Comparison of ENCODE assay signal across 14 cellular contexts in the genomic region with DNA sequence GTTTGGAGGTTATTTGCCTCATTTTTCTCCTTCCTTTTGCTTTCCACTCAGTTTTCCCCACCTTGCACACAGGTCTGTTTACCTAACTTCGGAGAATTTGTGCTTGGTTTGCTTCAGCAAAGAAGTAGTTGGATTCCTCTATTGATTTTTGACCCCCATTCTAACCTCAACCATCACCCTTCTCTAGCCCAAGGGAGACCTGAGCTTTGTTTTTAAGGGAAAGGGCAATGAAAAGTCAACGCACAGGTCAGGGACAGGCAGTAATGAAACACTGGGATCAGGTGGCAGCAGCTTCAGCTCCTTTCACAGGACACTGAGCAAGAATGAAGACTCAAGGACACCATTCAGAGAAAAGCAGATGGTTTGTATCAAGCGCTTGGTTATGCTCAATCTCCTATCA. TPM values are rescaled to one million over a fixed set of nuclear protein-coding genes. Genes with fewer than 3 reads are reported as not detected.
DNase-seq lines count a peak whose midpoint lies in the region; ATAC-seq and TF ChIP-seq lines count a peak whose summit lies in the region.
"Had no signal": no experiment of that assay in that cellular context is flagged by ENCODE, and none has a peak within 500 bp of the region (broad histone marks: within the 10 kb centered on the region; RNA-seq: fewer than 3 reads in every experiment).

No MANE protein-coding gene starts in this region.

- no peak for TF ChIP-seq CTCF in left ventricle myocardium inferior (IDR thresholded peaks at IDR 0.05; ENCODE audit: borderline replicate concordance)
- TF ChIP-seq CTCF in Panc1 (IDR thresholded peaks at IDR 0.05) = no peak
- TF ChIP-seq CTCF in mesothelial cell of epicardium (IDR thresholded peaks at IDR 0.05; ENCODE audit: unreplicated experiment) = no peak
- TF ChIP-seq CTCF in progenitor cell of endocrine pancreas (IDR thresholded peaks at IDR 0.05; ENCODE audit: unreplicated experiment) = no peak

- H3K36me3 Mint-ChIP-seq in mesothelial cell of epicardium (no peaks in the 10 kb centered on the region), progenitor cell of endocrine pancreas (ENCODE audit: insufficient read depth) (no peaks in the 10 kb centered on the region)
- H3K36me3 Mint-ChIP-seq: CD4-positive, CD25-positive, alpha-beta regulatory T cell had no signal

- no TSS peak for BruUV-seq in Panc1 (replicated peaks; lab: Mats Ljungman, UMichigan)

- H3K9me3 Mint-ChIP-seq in mesothelial cell of epicardium (no peaks in the 10 kb centered on the region), progenitor cell of endocrine pancreas (ENCODE audit: low read depth) (no peaks in the 10 kb centered on the region)
- H3K9me3 Mint-ChIP-seq: CD4-positive, CD25-positive, alpha-beta regulatory T cell had no signal

- H3K9me3 ChIP-seq in right cardiac atrium (ENCODE audit: control insufficient read depth, low read length) (no peaks in the 10 kb centered on the region), left ventricle myocardium inferior (replicated peaks) (no peaks in the 10 kb centered on the region), Panc1 (ENCODE audit: control insufficient read depth, insufficient read depth, low read depth, low read length) (peaks cover 10% of the 10 kb centered on the region; the same call in 1 of the 2 replicates), HAP-1 (no peaks in the 10 kb centered on the region)
- H3K9me3 ChIP-seq: BLaER1 treated with 17β-estradiol and CSF1 and Interleukin-3, amounts not matched to agents 10 nM and 100 nM had no signal

- H3K27me3 ChIP-seq in right cardiac atrium (ENCODE audit: control insufficient read depth, insufficient read depth) = no peaks in the 10 kb centered on the region
- no peaks in the 10 kb centered on the region for H3K27me3 ChIP-seq in left ventricle myocardium inferior (ENCODE audit: low read depth)
- H3K27me3 ChIP-seq in Panc1 (ENCODE audit: control insufficient read depth, insufficient read depth, low read length) = no peaks in the 10 kb centered on the region
- no peaks in the 10 kb centered on the region for H3K27me3 ChIP-seq in HAP-1 (ENCODE audit: low read depth)
- H3K27me3 ChIP-seq: BLaER1 treated with 17β-estradiol and CSF1 and Interleukin-3, amounts not matched to agents 10 nM and 100 nM had no signal

- no peak overlapping the region for H3K4me3 Mint-ChIP-seq in mesothelial cell of epicardium
- H3K4me3 Mint-ChIP-seq in progenitor cell of endocrine pancreas (ENCODE audit: low read depth) = peak overlapping the region; percentile 3
- H3K4me3 Mint-ChIP-seq: CD4-positive, CD25-positive, alpha-beta regulatory T cell had no signal

- H3K27ac ChIP-seq in right cardiac atrium (ENCODE audit: low read length) (peak overlapping the region; percentile 53), left ventricle myocardium inferior (replicated peaks) (no peak overlapping the region), Panc1 (ENCODE audit: low read length) (peak overlapping the region; percentile 68)
- H3K27ac ChIP-seq: BLaER1 treated with 17β-estradiol and CSF1 and Interleukin-3, amounts not matched to agents 10 nM and 100 nM had no signal

- CTCF ChIA-PET in Panc1 (lab: Charles Lee) = no interaction called here

- H3K27me3 Mint-ChIP-seq in mesothelial cell of epicardium (ENCODE audit: low read depth) = no peaks in the 10 kb centered on the region
- no peaks in the 10 kb centered on the region for H3K27me3 Mint-ChIP-seq in progenitor cell of endocrine pancreas

- no peak overlapping the region for H3K4me3 ChIP-seq in right cardiac atrium (ENCODE audit: low read length)
- H3K4me3 ChIP-seq in left ventricle myocardium inferior = no peak overlapping the region
- no peak overlapping the region for H3K4me3 ChIP-seq in Panc1 (ENCODE audit: low read depth in 2 of 2, low read length in 2 of 2)
- no peak overlapping the region for H3K4me3 ChIP-seq in HAP-1
- H3K4me3 ChIP-seq: BLaER1 treated with 17β-estradiol and CSF1 and Interleukin-3, amounts not matched to agents 10 nM and 100 nM had no signal

- H3K4me1 Mint-ChIP-seq in mesothelial cell of epicardium (peaks cover 53% of the 10 kb centered on the region), progenitor cell of endocrine pancreas (ENCODE audit: low read depth) (peaks cover 52% of the 10 kb centered on the region)
- H3K4me1 Mint-ChIP-seq: CD4-positive, CD25-positive, alpha-beta regulatory T cell had no signal

- intact Hi-C loops in right cardiac atrium (cut with DNase I) = loop anchor here in 2 of 4 donors (10.0 kb wide), 1 partner anchor 477 kb away; a partner anchor contains a TSS
- intact Hi-C loops in left ventricle myocardium inferior (cut with micrococcal nuclease) = loop anchor here (10.0 kb wide), 1 partner anchor 157 kb away; no protein-coding TSS in a partner anchor
- intact Hi-C loops in Panc1 (cut with micrococcal nuclease; ENCODE audit: unreplicated experiment) = no loop called here

- POLR2A ChIA-PET in Panc1 (lab: Charles Lee) = no interaction called here

- H3K36me3 ChIP-seq in left ventricle myocardium inferior (no peaks in the 10 kb centered on the region), Panc1 (ENCODE audit: control insufficient read depth, insufficient read depth, low read length) (no peaks in the 10 kb centered on the region), HAP-1 (replicated peaks) (no peaks in the 10 kb centered on the region)
- H3K36me3 ChIP-seq: BLaER1 treated with 17β-estradiol and CSF1 and Interleukin-3, amounts not matched to agents 10 nM and 100 nM had no signal

- H3K27ac Mint-ChIP-seq in mesothelial cell of epicardium (peak overlapping the region; percentile 2), progenitor cell of endocrine pancreas (peak overlapping the region; percentile 17)

- WGBS in right cardiac atrium = 77% methylated on average over 3 of the region's 3 CpGs

- ATAC-seq in right cardiac atrium (no peak), Panc1 (no peak), GM21786 (IDR thresholded peaks at IDR 0.05; ENCODE audit: unreplicated experiment) (no peak)

- in situ Hi-C loops in Panc1 (cut with HindIII; ENCODE audit: low pct_unique_long_range_greater_than_20kb, low sequenced_read_pairs) (no loop called here), HAP-1 (cut with MboI; ENCODE audit: low sequenced_read_pairs) (no loop called here)

- H3K4me1 ChIP-seq in right cardiac atrium (ENCODE audit: control insufficient read depth, insufficient read depth, low read length) = peaks cover 2% of the 10 kb centered on the region
- peaks cover 13% of the 10 kb centered on the region for H3K4me1 ChIP-seq in left ventricle myocardium inferior
- peaks cover 38% of the 10 kb centered on the region for H3K4me1 ChIP-seq in Panc1 (ENCODE audit: control insufficient read depth, insufficient read depth, low read length)
- peaks cover 17% of the 10 kb centered on the region for H3K4me1 ChIP-seq in HAP-1

- DNase-seq in right cardiac atrium (no peak), left ventricle myocardium inferior (no peak), Panc1 (ENCODE audit: low read depth, low spot score) (no peak), mesothelial cell of epicardium (ENCODE audit: low spot score in 2 of 2, unreplicated experiment in 2 of 2) (no peak), progenitor cell of endocrine pancreas (ENCODE audit: low spot score, unreplicated experiment) (no peak), HAP-1 (ENCODE audit: low spot score in 2 of 2) (no peak)
- no peak for DNase-seq in activated CD8-positive, alpha-beta memory T cell treated with anti-CD3 and anti-CD28 coated beads for 24 hours
- DNase-seq: ACHN; CD4-positive, CD25-positive, alpha-beta regulatory T cell; DMS53; GF-D8; H7 had no signal

RNA-seq across cellular contexts. Expression of a gene that starts 46.9 kb away (rescaled TPM):
- total RNA-seq in right cardiac atrium (10 to 100 TPM; 30.6 to 38.2 (median 33.3) TPM), left ventricle myocardium inferior (32.7 TPM), Panc1 (2021; ENCODE audit: unreplicated experiment) (161 TPM), mesothelial cell of epicardium (63.9 to 66.6 TPM (median 65.7 TPM) in 3 replicates), progenitor cell of endocrine pancreas (71.2 and 71.3 TPM in 2 replicates)
- polyA plus RNA-seq in right cardiac atrium = 7.3 TPM
- 60.4 TPM for polyA plus RNA-seq in Panc1 (2012; ENCODE audit: insufficient read length)
